In the genomic region with DNA sequence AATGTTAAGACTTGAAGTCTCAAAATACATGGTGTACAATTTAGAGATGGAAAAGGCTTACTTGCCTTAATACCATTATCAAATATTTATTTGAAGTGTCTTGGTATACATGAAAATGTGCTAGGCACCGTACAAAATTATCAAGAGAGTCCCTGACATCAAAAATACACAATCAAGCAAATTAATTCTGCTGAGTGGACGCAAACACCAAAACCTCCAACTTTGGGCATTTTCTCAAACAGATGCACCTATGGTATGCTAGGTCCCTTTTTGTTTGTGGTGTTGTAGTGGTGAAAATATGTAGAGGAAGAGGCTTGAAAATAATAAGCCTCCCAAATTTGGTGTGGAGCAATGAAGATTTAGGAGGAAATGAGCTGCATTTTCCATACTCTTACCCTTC, we compare ENCODE assay signal across 1 cellular context.
TF ChIP-seq lines count a peak whose summit lies in the region.

No MANE protein-coding gene starts in this region.

TF ChIP-seq in IMR-90, 13 proteins besides CTCF, POLR2A, EP300 and RAD21:
- TF ChIP-seq MAFK (IDR thresholded peaks at IDR 0.05; ENCODE audit: low read depth, low read length) (peak; percentile 77), BHLHE40 (IDR thresholded peaks at IDR 0.05; ENCODE audit: low read depth, low read length) (no peak)
